Comparison of ENCODE assay signal across 8 cellular contexts in genomic region chr15:95291878-95292472, GRCh38.
A peak's percentile ranks its signal among the peaks of the same experiment; 100 is the strongest.
DNase-seq lines count a peak whose midpoint lies in the region; ATAC-seq and TF ChIP-seq lines count a peak whose summit lies in the region.

No MANE protein-coding gene starts in this region.

- WGBS in testis, 2 donors = 63 to 71% methylated on average over 3 of the region's 3 CpGs

- CTCF ChIA-PET in RWPE1 (lab: Yijun Ruan, JAX) = interaction anchor here (0.6 to 1.3 kb wide), 4 partner anchors 9 to 667 kb away, joined by 3 to 5 read pairs (median 4); no protein-coding TSS in a partner anchor

- DNase-seq in DMS 273 (lab: John Stamatoyannopoulos, UW; ENCODE audit: unreplicated experiment) = peak; percentile 63
- no peak for DNase-seq in DMS 273 treated with DMSO at 0.1 percent for 48 hours (lab: John Stamatoyannopoulos, UW)
- DNase-seq in RWPE1 (ENCODE audit: low spot score) = peak; percentile 32
- DNase-seq in glomerular visceral epithelial cell (ENCODE audit: extremely low spot score) = peak; percentile 34
- DNase-seq in testis = no peak

- TF ChIP-seq CTCF in RWPE1 (conservative IDR thresholded peaks at IDR 0.05; ENCODE audit: low read depth) (peak; percentile 74), testis (IDR thresholded peaks at IDR 0.05) (peak; percentile 40 to 87 (median 59))

- H3K36me3 ChIP-seq in testis (ENCODE audit: low read depth, missing control alignments) = no peaks in the 10 kb centered on the region

- ATAC-seq in HG02852 (IDR thresholded peaks at IDR 0.05; ENCODE audit: unreplicated experiment) = peak; percentile 50
- ATAC-seq in GM19452 (IDR thresholded peaks at IDR 0.05; ENCODE audit: unreplicated experiment) = no peak
- no peak for ATAC-seq in GM19035 (IDR thresholded peaks at IDR 0.05; ENCODE audit: unreplicated experiment)

- no peak overlapping the region for H3K4me3 ChIP-seq in testis

- peaks cover 27% of the 10 kb centered on the region for H3K4me1 ChIP-seq in testis

- no peaks in the 10 kb centered on the region for H3K9me3 ChIP-seq in testis

- no peaks in the 10 kb centered on the region for H3K27me3 ChIP-seq in testis

- POLR2A ChIA-PET in RWPE1 (lab: Yijun Ruan, JAX; ENCODE audit: low non-redundant PET) = no interaction called here

- no peak overlapping the region for H3K27ac ChIP-seq in RWPE1
- H3K27ac ChIP-seq in testis = no peak overlapping the region

- TF ChIP-seq POLR2A in testis (IDR thresholded peaks at IDR 0.05) = no peak

- intact Hi-C loops in testis (cut with DNase I; ENCODE audit: low total_unique reads) = no loop called here

Comparison
In these comparisons a context has a peak if more than half of its experiments do, and no peak if none do; other contexts are left out.
1. DNase-seq: peak in DMS 273 (single experiment), RWPE1 (single experiment) and glomerular visceral epithelial cell (single experiment); none in DMS 273 treated with DMSO at 0.1 percent for 48 hours (single experiment) and testis (single experiment).